16 cellular contexts compared by ENCODE assay signal in genomic region chr12:25100203-25100602, GRCh38.
DNase-seq lines count a peak whose midpoint lies in the region; ATAC-seq and TF ChIP-seq lines count a peak whose summit lies in the region.
"Had no signal": no experiment of that assay in that cellular context is flagged by ENCODE, and none has a peak within 500 bp of the region (broad histone marks: within the 10 kb centered on the region; RNA-seq: fewer than 3 reads in every experiment).

No MANE protein-coding gene starts in this region.

- peak overlapping the region; percentile 58 for H3K27ac Mint-ChIP-seq in activated CD8-positive, alpha-beta T cell treated with anti-CD3 and anti-CD28 coated beads for 36 hours
- no peak overlapping the region for H3K27ac Mint-ChIP-seq in activated CD8-positive, alpha-beta T cell treated with anti-CD3 and anti-CD28 coated beads, Interleukin-2, amount 10 ng/mL, durations not matched to agents 7 days and 5 days
- H3K27ac Mint-ChIP-seq in T-cell (peak overlapping the region; percentile 50 to 71), immature natural killer cell (peak overlapping the region in 5 of 6 donors; percentile 0 to 83 (median 46)), MCF 10A (ENCODE audit: low read depth, unreplicated experiment) (no peak overlapping the region)

- DNase-seq in activated CD8-positive, alpha-beta T cell treated with anti-CD3 and anti-CD28 coated beads for 36 hours: no peak
- DNase-seq in activated CD8-positive, alpha-beta T cell treated with anti-CD3 and anti-CD28 coated beads, Interleukin-2, amount 10 ng/mL, durations not matched to agents 7 days and 5 days: no peak
- no peak for DNase-seq in T-cell
- no peak for DNase-seq in immature natural killer cell
- DNase-seq in SHP77 (lab: John Stamatoyannopoulos, UW): no peak
- no peak for DNase-seq in lower leg skin (ENCODE audit: low spot score in 2 of 2)
- no peak for DNase-seq in MCF 10A (ENCODE audit: unreplicated experiment)
- DNase-seq: CD4-positive, alpha-beta memory T cell; GF-D8; KBM-7; NCI-H1092; NCI-H187; NCI-H69; NK-92 treated with Interleukin-12 subunit alpha and Interleukin-12 subunit beta, amount 100 ng/mL, for 24 hours; SK-N-SH had no signal

- no peak for ATAC-seq in activated CD8-positive, alpha-beta T cell treated with anti-CD3 and anti-CD28 coated beads for 36 hours
- no peak for ATAC-seq in activated CD8-positive, alpha-beta T cell treated with anti-CD3 and anti-CD28 coated beads, Interleukin-2, amount 10 ng/mL, durations not matched to agents 7 days and 5 days
- peak; percentile 9 for ATAC-seq in HG02798 (IDR thresholded peaks at IDR 0.05; ENCODE audit: poor library complexity, unreplicated experiment)
- no peak for ATAC-seq in T-cell (replicated peaks in 1 of 4)

- POLR2A ChIA-PET in activated CD8-positive, alpha-beta T cell treated with anti-CD3 and anti-CD28 coated beads for 36 hours (lab: Charles Lee): no interaction called here
- POLR2A ChIA-PET in activated CD8-positive, alpha-beta T cell treated with anti-CD3 and anti-CD28 coated beads, Interleukin-2, amount 10 ng/mL, durations not matched to agents 7 days and 5 days (lab: Charles Lee): no interaction called here
- POLR2A ChIA-PET in T-cell (lab: Charles Lee) (no interaction called here), MCF 10A (lab: Yijun Ruan, JAX) (no interaction called here)

- no peak overlapping the region for H3K4me3 ChIP-seq in lower leg skin (ENCODE audit: low read depth, poor library complexity, severe bottlenecking)

- intact Hi-C loops in activated CD8-positive, alpha-beta T cell treated with anti-CD3 and anti-CD28 coated beads for 36 hours (cut with micrococcal nuclease): no loop called here
- intact Hi-C loops in lower leg skin (cut with DNase I; ENCODE audit: low total_unique reads): no loop called here
- intact Hi-C loops in MCF 10A (cut with micrococcal nuclease): no loop called here

- peaks cover 19% of the 10 kb centered on the region for H3K36me3 Mint-ChIP-seq in activated CD8-positive, alpha-beta T cell treated with anti-CD3 and anti-CD28 coated beads for 36 hours (ENCODE audit: low read depth)
- H3K36me3 Mint-ChIP-seq in activated CD8-positive, alpha-beta T cell treated with anti-CD3 and anti-CD28 coated beads, Interleukin-2, amount 10 ng/mL, durations not matched to agents 7 days and 5 days (ENCODE audit: low read depth): peaks cover 34% of the 10 kb centered on the region
- H3K36me3 Mint-ChIP-seq in T-cell (peaks cover 48% of the 10 kb centered on the region), immature natural killer cell (peaks cover 34 to 50% (median 44%) of the 10 kb centered on the region in 3 donors), MCF 10A (ENCODE audit: insufficient read depth, unreplicated experiment) (no peaks in the 10 kb centered on the region)

- no peak overlapping the region for H3K4me3 Mint-ChIP-seq in activated CD8-positive, alpha-beta T cell treated with anti-CD3 and anti-CD28 coated beads for 36 hours
- no peak overlapping the region for H3K4me3 Mint-ChIP-seq in activated CD8-positive, alpha-beta T cell treated with anti-CD3 and anti-CD28 coated beads, Interleukin-2, amount 10 ng/mL, durations not matched to agents 7 days and 5 days
- H3K4me3 Mint-ChIP-seq in T-cell: no peak overlapping the region
- H3K4me3 Mint-ChIP-seq in immature natural killer cell: no peak overlapping the region
- no peak overlapping the region for H3K4me3 Mint-ChIP-seq in MCF 10A (ENCODE audit: unreplicated experiment)
- H3K4me3 Mint-ChIP-seq: CD4-positive, alpha-beta memory T cell had no signal

- BruUV-seq in MCF 10A (replicated peaks; lab: Mats Ljungman, UMichigan): no TSS peak

- CTCF ChIA-PET in activated CD8-positive, alpha-beta T cell treated with anti-CD3 and anti-CD28 coated beads for 36 hours (lab: Charles Lee): interaction anchor here (1.4 kb wide), 1 partner anchor 107 kb away, joined by 3 read pairs; no protein-coding TSS in a partner anchor
- CTCF ChIA-PET in activated CD8-positive, alpha-beta T cell treated with anti-CD3 and anti-CD28 coated beads, Interleukin-2, amount 10 ng/mL, durations not matched to agents 7 days and 5 days (lab: Charles Lee): no interaction called here
- CTCF ChIA-PET in T-cell (lab: Charles Lee): no interaction called here
- CTCF ChIA-PET in MCF 10A (lab: Yijun Ruan, JAX): interaction anchor here (0.9 kb wide), 1 partner anchor 26 kb away, joined by 3 read pairs; no protein-coding TSS in a partner anchor

- no peaks in the 10 kb centered on the region for H3K9me3 Mint-ChIP-seq in activated CD8-positive, alpha-beta T cell treated with anti-CD3 and anti-CD28 coated beads for 36 hours
- H3K9me3 Mint-ChIP-seq in activated CD8-positive, alpha-beta T cell treated with anti-CD3 and anti-CD28 coated beads, Interleukin-2, amount 10 ng/mL, durations not matched to agents 7 days and 5 days (ENCODE audit: insufficient read depth): no peaks in the 10 kb centered on the region
- H3K9me3 Mint-ChIP-seq in T-cell (no peaks in the 10 kb centered on the region), immature natural killer cell (no peaks in the 10 kb centered on the region), MCF 10A (ENCODE audit: unreplicated experiment) (no peaks in the 10 kb centered on the region)
- H3K9me3 Mint-ChIP-seq: CD4-positive, alpha-beta memory T cell had no signal

- no peaks in the 10 kb centered on the region for H3K27me3 Mint-ChIP-seq in activated CD8-positive, alpha-beta T cell treated with anti-CD3 and anti-CD28 coated beads for 36 hours
- no peaks in the 10 kb centered on the region for H3K27me3 Mint-ChIP-seq in activated CD8-positive, alpha-beta T cell treated with anti-CD3 and anti-CD28 coated beads, Interleukin-2, amount 10 ng/mL, durations not matched to agents 7 days and 5 days (ENCODE audit: low read depth)
- no peaks in the 10 kb centered on the region for H3K27me3 Mint-ChIP-seq in T-cell
- no peaks in the 10 kb centered on the region for H3K27me3 Mint-ChIP-seq in immature natural killer cell (ENCODE audit: low read depth in 3 of 3)
- no peaks in the 10 kb centered on the region for H3K27me3 Mint-ChIP-seq in MCF 10A (ENCODE audit: insufficient read depth, unreplicated experiment)
- H3K27me3 Mint-ChIP-seq: CD4-positive, alpha-beta memory T cell had no signal

- WGBS in lower leg skin, 2 donors: 48 to 53% methylated on average over 2 of the region's 2 CpGs

- TF ChIP-seq POLR2A in lower leg skin (IDR thresholded peaks at IDR 0.05): no peak

- H3K4me1 Mint-ChIP-seq in activated CD8-positive, alpha-beta T cell treated with anti-CD3 and anti-CD28 coated beads for 36 hours (ENCODE audit: low read depth): peaks cover 8% of the 10 kb centered on the region
- peaks cover 4% of the 10 kb centered on the region for H3K4me1 Mint-ChIP-seq in activated CD8-positive, alpha-beta T cell treated with anti-CD3 and anti-CD28 coated beads, Interleukin-2, amount 10 ng/mL, durations not matched to agents 7 days and 5 days (ENCODE audit: low read depth)
- peaks cover 0 to 2% (median 0%) of the 10 kb centered on the region in 3 donors for H3K4me1 Mint-ChIP-seq in T-cell
- peaks cover 0 to 6% of the 10 kb centered on the region in 2 donors for H3K4me1 Mint-ChIP-seq in immature natural killer cell
- no peaks in the 10 kb centered on the region for H3K4me1 Mint-ChIP-seq in MCF 10A (ENCODE audit: insufficient read depth, unreplicated experiment)

- TF ChIP-seq CTCF in activated CD8-positive, alpha-beta T cell treated with anti-CD3 and anti-CD28 coated beads for 36 hours (IDR thresholded peaks at IDR 0.05): no peak
- TF ChIP-seq CTCF in lower leg skin (IDR thresholded peaks at IDR 0.05) (no peak), MCF 10A (IDR thresholded peaks at IDR 0.05; ENCODE audit: unreplicated experiment) (no peak)

Comparison
In these comparisons a context has a peak if more than half of its experiments do, and no peak if none do; other contexts are left out.
1. H3K27ac Mint-ChIP-seq: peak in activated CD8-positive, alpha-beta T cell treated with anti-CD3 and anti-CD28 coated beads for 36 hours (single experiment), T-cell (2 of 2) and immature natural killer cell (5 of 6); none in activated CD8-positive, alpha-beta T cell treated with anti-CD3 and anti-CD28 coated beads, Interleukin-2, amount 10 ng/mL, durations not matched to agents 7 days and 5 days (single experiment) and MCF 10A (single experiment).
2. CTCF ChIA-PET loops: an anchor here in activated CD8-positive, alpha-beta T cell treated with anti-CD3 and anti-CD28 coated beads for 36 hours (1.4 kb wide) and MCF 10A (0.9 kb wide); none called in activated CD8-positive, alpha-beta T cell treated with anti-CD3 and anti-CD28 coated beads, Interleukin-2, amount 10 ng/mL, durations not matched to agents 7 days and 5 days and T-cell.